ENCODE assay signal across 8 cellular contexts in the genomic region with DNA sequence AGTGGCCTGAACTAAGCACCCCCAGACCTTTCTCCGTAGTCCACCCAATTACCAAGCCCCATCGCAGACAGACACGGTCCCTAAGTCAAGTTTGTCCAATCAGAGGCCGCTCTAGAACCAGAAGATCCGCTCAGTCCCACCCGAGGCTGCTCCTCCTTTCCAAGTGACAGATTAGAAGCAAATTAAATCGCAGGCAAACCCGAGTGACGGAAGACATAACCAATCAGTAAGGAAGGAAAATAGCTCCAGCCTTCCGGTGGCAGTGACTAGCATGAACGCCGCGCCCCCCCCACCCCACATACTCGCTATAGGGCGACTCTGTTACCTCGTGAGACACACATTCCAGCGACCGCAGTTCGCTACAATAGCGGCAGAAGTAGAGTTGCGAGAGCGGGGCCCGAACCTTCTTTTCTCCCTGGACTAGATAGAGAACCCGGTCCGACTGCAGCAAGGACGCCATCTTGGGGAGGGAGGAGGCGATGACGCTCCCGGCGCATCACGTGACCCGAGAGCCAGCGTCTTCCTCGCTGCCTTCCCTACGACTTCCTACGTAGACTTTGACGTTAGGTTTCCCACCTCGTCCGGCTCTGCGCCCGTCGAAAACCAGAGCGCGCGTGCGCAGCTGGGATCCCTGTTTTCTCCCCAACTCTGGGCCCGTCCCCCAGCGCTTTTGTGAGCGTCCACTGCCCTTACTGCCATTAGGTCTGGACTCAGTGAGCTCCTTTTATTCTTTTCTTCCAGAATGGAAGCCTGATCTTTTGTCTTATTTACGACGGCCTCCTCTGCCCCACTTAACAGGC.
DNase-seq lines count a peak whose midpoint lies in the region; ATAC-seq and FAIRE-seq lines count a peak whose summit lies in the region.

A gene (minus strand): TSS at position 484 of the 800 bp plus-strand sequence. CDS start 24 bp downstream, at position 460.

- DNase-seq in NCI-H524 treated with DMSO at 0.1 percent for 48 hours (lab: John Stamatoyannopoulos, UW) (peak; percentile 99), kidney glomerular epithelial cell (lab: John Stamatoyannopoulos, UW) (peak; percentile 99)
- DNase-seq in activated CD4-positive, alpha-beta T cell treated with anti-CD3 and anti-CD28 coated beads for 4 hours: peak; percentile 89 to 93
- DNase-seq in stimulated activated CD4-positive, alpha-beta T cell treated with anti-CD3 and anti-CD28 coated beads, Interleukin-1b, Interleukin-23, amount 100 ng/mL, for 1 hour (ENCODE audit: low read depth in 2 of 2): peak; percentile 74 to 78

- H3K9me3 ChIP-seq in BLaER1: no peaks in the 10 kb centered on the region

- peak within 1 kb of the TSS; percentile 86 for H3K9ac ChIP-seq in BLaER1

- peak; percentile 45 for FAIRE-seq in colon (lab: Jason Lieb, UNC)

- no peaks in the 10 kb centered on the region for H3K27me3 ChIP-seq in BLaER1

- H3K36me3 ChIP-seq in BLaER1: peaks cover 26% of the 10 kb centered on the region

- peak; percentile 95 for ATAC-seq in GM19324 (IDR thresholded peaks at IDR 0.05; ENCODE audit: low FRiP score, unreplicated experiment)
- peak; percentile 94 for ATAC-seq in HG03460 (IDR thresholded peaks at IDR 0.05; ENCODE audit: unreplicated experiment)

- H3K4me3 ChIP-seq in BLaER1: peak within 1 kb of the TSS; percentile 78

- peak within 1 kb of the TSS; percentile 88 for H3K27ac ChIP-seq in BLaER1

- H3K4me2 ChIP-seq in BLaER1: peak within 1 kb of the TSS; percentile 90

- peaks cover 6% of the 10 kb centered on the region for H4K20me1 ChIP-seq in BLaER1

- H3K4me1 ChIP-seq in BLaER1: peaks cover 51% of the 10 kb centered on the region

Comparison
In these comparisons a context has a peak if more than half of its experiments do, and no peak if none do; other contexts are left out.
1. Peak in every context shown above with its lines: DNase-seq, ATAC-seq, H3K4me3 ChIP-seq and H3K27ac ChIP-seq.